ENCODE assay signal across 14 cellular contexts in the genomic region with DNA sequence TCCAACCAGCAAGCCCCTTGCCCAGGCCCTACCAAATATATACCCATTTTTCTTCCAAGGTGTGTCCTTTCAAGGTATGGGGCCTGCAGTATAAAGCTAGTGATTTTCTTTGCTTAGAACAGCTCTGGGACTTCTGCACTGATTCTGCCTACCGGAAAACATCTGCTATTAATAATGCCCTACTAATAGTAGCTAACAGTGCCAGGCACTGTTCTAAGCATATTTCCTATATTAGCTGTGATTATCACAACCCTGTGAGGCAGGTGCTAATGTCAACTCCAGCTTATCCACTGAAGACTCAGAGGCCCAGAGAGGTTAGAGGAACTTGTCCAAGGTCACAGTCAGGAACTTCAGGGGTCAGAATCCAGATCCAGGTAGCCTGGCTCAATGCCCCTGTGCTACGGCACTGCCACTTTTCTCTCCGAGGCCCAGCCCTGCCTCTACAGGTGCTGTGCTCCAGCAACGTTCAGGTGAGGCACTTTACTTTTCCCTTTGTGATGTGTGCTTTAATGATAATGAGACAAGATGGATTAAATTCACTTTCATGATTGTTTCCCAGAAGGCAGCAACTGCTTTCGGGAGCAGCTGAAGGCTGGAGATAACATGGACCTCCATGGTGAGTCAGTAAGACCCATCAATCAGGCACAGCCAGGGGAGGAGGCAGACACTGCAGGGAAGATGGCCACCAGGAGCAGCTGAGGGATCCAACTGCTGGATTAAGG. TPM values are rescaled to one million over a fixed set of nuclear protein-coding genes. Genes with fewer than 3 reads are reported as not detected.
"Had no signal": no experiment of that assay in that cellular context is flagged by ENCODE, and none has a peak within 500 bp of the region (broad histone marks: within the 10 kb centered on the region; RNA-seq: fewer than 3 reads in every experiment).

No MANE protein-coding gene starts in this region.

- ATAC-seq: natural killer cell had no signal

- H3K36me3 ChIP-seq: stomach, thoracic aorta had no signal

- H3K9me3 ChIP-seq: stomach, thoracic aorta had no signal

- H3K27ac ChIP-seq: stomach, thoracic aorta had no signal

- H3K4me1 ChIP-seq: stomach had no signal

- H3K4me3 ChIP-seq: lung, stomach, thoracic aorta had no signal

- DNase-seq: activated CD4-positive, alpha-beta T cell treated with anti-CD3 and anti-CD28 coated beads for 48 hours; activated naive CD4-positive, alpha-beta T cell treated with anti-CD3 and anti-CD28 coated beads, Interleukin-2, amount 50 U/mL, for 16 hours; amygdala; endodermal cell; hypothalamus; natural killer cell; occipital lobe; stimulated activated CD4-positive, alpha-beta T cell treated with anti-CD3 and anti-CD28 coated beads, Interleukin-15, amount 100 ng/mL, for 24 hours; stomach had no signal

- H3K27me3 ChIP-seq: stomach had no signal

RNA-seq across cellular contexts. Expression of gene TAS2R41, which starts 26.7 kb away (rescaled TPM):
- total RNA-seq: activated T-helper 1 cell treated with anti-CD3 and anti-CD28 coated beads, Interleukin-12 subunit alpha, Interleukin-12 subunit beta, Interleukin-2, Interleukin-4 antibody, amounts not matched to agents 30 ng/mL and 10 ng/mL and 1 ng/mL, durations not matched to agents 14 hours and 24 hours and 36 hours; natural killer cell; occipital lobe; T-helper 2 cell treated with Interferon-gamma antibody and Interleukin-4, amounts not matched to agents 100 ng/mL and 5 ng/mL, for 36 hours; urinary bladder had no signal
